ENCODE assay signal across 17 cellular contexts in genomic region chr1:184449916-184450315, GRCh38.
A peak's percentile ranks its signal among the peaks of the same experiment; 100 is the strongest.
DNase-seq lines count a peak whose midpoint lies in the region; ATAC-seq and TF ChIP-seq lines count a peak whose summit lies in the region.
"Had no signal": no experiment of that assay in that cellular context is flagged by ENCODE, and none has a peak within 500 bp of the region (broad histone marks: within the 10 kb centered on the region; RNA-seq: fewer than 3 reads in every experiment).

No MANE protein-coding gene starts in this region.

- no peak overlapping the region for H3K27ac ChIP-seq in right cardiac atrium (ENCODE audit: low read length)
- H3K27ac ChIP-seq in right atrium auricular region, result no peak overlapping the region
- no peak overlapping the region for H3K27ac ChIP-seq in epithelial cell of prostate
- H3K27ac ChIP-seq: BLaER1, GM23248 had no signal

- peaks cover 11% of the 10 kb centered on the region for H3K36me3 Mint-ChIP-seq in type B pancreatic cell
- H3K36me3 Mint-ChIP-seq: CD8-positive, alpha-beta memory T cell had no signal

- intact Hi-C loops in right cardiac atrium (cut with DNase I) (no loop called here), mucosa of descending colon (cut with DNase I, micrococcal nuclease) (no loop called here)

- WGBS in right cardiac atrium, result 94% methylated on average over 4 of the region's 4 CpGs

- H3K27ac Mint-ChIP-seq in type B pancreatic cell, result peak overlapping the region; percentile 20
- H3K27ac Mint-ChIP-seq: CD8-positive, alpha-beta memory T cell had no signal

- H3K4me3 ChIP-seq in right cardiac atrium (ENCODE audit: low read length) (no peak overlapping the region), right atrium auricular region (no peak overlapping the region), mucosa of descending colon (no peak overlapping the region)
- H3K4me3 ChIP-seq: BLaER1, GM23248 had no signal

- H3K9me3 Mint-ChIP-seq in type B pancreatic cell, result no peaks in the 10 kb centered on the region

- H3K36me3 ChIP-seq in right atrium auricular region, result no peaks in the 10 kb centered on the region
- H3K36me3 ChIP-seq in mucosa of descending colon (ENCODE audit: low read depth), result no peaks in the 10 kb centered on the region
- H3K36me3 ChIP-seq: BLaER1 had no signal

- ATAC-seq in right cardiac atrium, result peak; percentile 14 to 31
- peak; percentile 55 for ATAC-seq in mucosa of descending colon
- no peak for ATAC-seq in GM18502 (IDR thresholded peaks at IDR 0.05; ENCODE audit: poor library complexity, unreplicated experiment)

- no peak overlapping the region for H3K4me3 Mint-ChIP-seq in type B pancreatic cell
- H3K4me3 Mint-ChIP-seq: CD8-positive, alpha-beta memory T cell had no signal

- H3K27me3 ChIP-seq in right cardiac atrium (ENCODE audit: control insufficient read depth, insufficient read depth) (no peaks in the 10 kb centered on the region), right atrium auricular region (no peaks in the 10 kb centered on the region)
- H3K27me3 ChIP-seq: BLaER1 had no signal

- TF ChIP-seq CTCF in right atrium auricular region (IDR thresholded peaks at IDR 0.05), result no peak
- TF ChIP-seq CTCF in mucosa of descending colon (IDR thresholded peaks at IDR 0.05), result no peak
- no peak for TF ChIP-seq CTCF in type B pancreatic cell (conservative IDR thresholded peaks at IDR 0.05)

- no peaks in the 10 kb centered on the region for H3K9me3 ChIP-seq in right cardiac atrium (ENCODE audit: control insufficient read depth, low read length)
- H3K9me3 ChIP-seq in right atrium auricular region, result no peaks in the 10 kb centered on the region
- H3K9me3 ChIP-seq in mucosa of descending colon, result no peaks in the 10 kb centered on the region
- H3K9me3 ChIP-seq: BLaER1, Caco-2 had no signal

- no peaks in the 10 kb centered on the region for H3K27me3 Mint-ChIP-seq in type B pancreatic cell

- H3K4me1 ChIP-seq in right cardiac atrium (ENCODE audit: control insufficient read depth, insufficient read depth, low read length) (peaks cover 2% of the 10 kb centered on the region), right atrium auricular region (peaks cover 0 to 24% of the 10 kb centered on the region in 2 donors), mucosa of descending colon (ENCODE audit: low read depth) (peaks cover 22% of the 10 kb centered on the region)
- H3K4me1 ChIP-seq: BLaER1, Caco-2 had no signal

- peaks cover 17% of the 10 kb centered on the region for H3K4me1 Mint-ChIP-seq in type B pancreatic cell (ENCODE audit: unreplicated experiment)

- DNase-seq in right cardiac atrium (no peak), right atrium auricular region (ENCODE audit: low spot score) (no peak), epithelial cell of prostate (ENCODE audit: low read depth, low spot score) (peak; percentile 14), mucosa of descending colon (no peak), type B pancreatic cell (ENCODE audit: extremely low spot score, unreplicated experiment) (no peak), putamen (ENCODE audit: low spot score) (no peak)
- no peak for DNase-seq in stimulated activated naive CD4-positive, alpha-beta T cell (lab: John Stamatoyannopoulos, UW)
- DNase-seq: 8988T; AML-193; Caco-2; CD8-positive, alpha-beta memory T cell; DMS53; GF-D8; GM23248; H7 had no signal
